ENCODE assay signal across 23 cellular contexts in the genomic region with DNA sequence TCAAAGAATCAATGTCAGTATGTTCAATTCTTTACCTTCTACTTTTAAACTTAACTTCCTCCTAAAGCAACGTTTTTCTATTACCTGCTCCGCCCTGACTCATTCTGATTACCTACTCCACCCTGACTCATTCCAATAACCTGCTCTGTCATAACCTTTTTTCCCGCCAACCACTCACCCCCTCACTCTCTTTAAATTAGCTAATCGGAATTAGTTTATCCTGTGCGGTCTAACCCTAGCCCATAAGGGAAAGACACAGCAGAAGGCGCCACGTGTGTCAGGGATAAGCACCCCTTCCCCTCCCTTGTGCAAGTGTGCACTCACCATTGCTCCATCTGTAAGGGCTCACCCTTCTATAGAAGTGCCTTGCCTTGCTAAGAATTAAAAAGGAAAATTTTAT.
A peak's percentile ranks its signal among the peaks of the same experiment; 100 is the strongest.
DNase-seq lines count a peak whose midpoint lies in the region; ATAC-seq, FAIRE-seq and TF ChIP-seq lines count a peak whose summit lies in the region.
"Had no signal": no experiment of that assay in that cellular context is flagged by ENCODE, and none has a peak within 500 bp of the region (broad histone marks: within the 10 kb centered on the region; RNA-seq: fewer than 3 reads in every experiment).

No MANE protein-coding gene starts in this region.

- no peak; the same call in 1 of the 2 replicates for TF ChIP-seq EP300 in K562 (IDR thresholded peaks at IDR 0.05; ENCODE audit: low read length)

- no peak overlapping the region for H3K27ac Mint-ChIP-seq in activated CD4-positive, alpha-beta T cell treated with anti-CD3 and anti-CD28 coated beads, Interleukin-2, amount 10 ng/mL, durations not matched to agents 7 days and 5 days
- H3K27ac Mint-ChIP-seq: endodermal cell had no signal

- in situ Hi-C loops in K562 (cut with MboI), result no loop called here

- no peaks in the 10 kb centered on the region for H3K9me3 Mint-ChIP-seq in activated CD4-positive, alpha-beta T cell treated with anti-CD3 and anti-CD28 coated beads, Interleukin-2, amount 10 ng/mL, durations not matched to agents 7 days and 5 days
- H3K9me3 Mint-ChIP-seq: endodermal cell, neural crest cell had no signal

- no peaks in the 10 kb centered on the region for H3K36me3 Mint-ChIP-seq in activated CD4-positive, alpha-beta T cell treated with anti-CD3 and anti-CD28 coated beads, Interleukin-2, amount 10 ng/mL, durations not matched to agents 7 days and 5 days (ENCODE audit: low read depth)

- peaks cover 2% of the 10 kb centered on the region for H3K27me3 Mint-ChIP-seq in activated CD4-positive, alpha-beta T cell treated with anti-CD3 and anti-CD28 coated beads, Interleukin-2, amount 10 ng/mL, durations not matched to agents 7 days and 5 days

- no peak overlapping the region for H3K4me2 ChIP-seq in K562 (ENCODE audit: insufficient read depth, low read length)
- H3K4me2 ChIP-seq: smooth muscle cell had no signal

- intact Hi-C loops in K562 (cut with micrococcal nuclease), result no loop called here
- intact Hi-C loops in posterior cingulate gyrus (cut with DNase I), result no loop called here

- no peak for TF ChIP-seq POLR2A in K562 (conservative IDR thresholded peaks at IDR 0.05)

- H3K36me3 ChIP-seq in K562 (ENCODE audit: control insufficient read depth, insufficient read depth, low read length), result no peaks in the 10 kb centered on the region
- H3K36me3 ChIP-seq: left lung had no signal

- POLR2A ChIA-PET in activated CD4-positive, alpha-beta T cell treated with anti-CD3 and anti-CD28 coated beads, Interleukin-2, amount 10 ng/mL, durations not matched to agents 7 days and 5 days (lab: Charles Lee), result no interaction called here
- POLR2A ChIA-PET in K562 (lab: Yijun Ruan, JAX), result no interaction called here

- 22% methylated on average over 7 of the region's 7 CpGs for WGBS in K562 (ENCODE audit: insufficient coverage, low coverage, missing lambda C conversion rate)

- no peaks in the 10 kb centered on the region for H4K20me1 ChIP-seq in K562 (replicated peaks; ENCODE audit: control insufficient read depth, insufficient read depth, low read length)

- peak overlapping the region in 1 of 2 experiments; percentile 39; a peak in 1 of 4 replicates for H3K9ac ChIP-seq in K562 (ENCODE audit: insufficient read depth in 1 of 2, low read depth in 2 of 2, low read length in 2 of 2)
- H3K9ac ChIP-seq: GM23248 had no signal

- H3K27ac ChIP-seq in K562 (ENCODE audit: extremely low read depth, low read depth, low read length), result peak overlapping the region; percentile 37
- H3K27ac ChIP-seq: C4-2B, GM23248, left lung, psoas muscle, RWPE1 had no signal

- H3K4me3 Mint-ChIP-seq in activated CD4-positive, alpha-beta T cell treated with anti-CD3 and anti-CD28 coated beads, Interleukin-2, amount 10 ng/mL, durations not matched to agents 7 days and 5 days, result no peak overlapping the region
- H3K4me3 Mint-ChIP-seq: endodermal cell, neural crest cell had no signal

- no peak for FAIRE-seq in K562 (lab: Jason Lieb, UNC)
- FAIRE-seq: astrocyte had no signal

- no peaks in the 10 kb centered on the region for H3K79me2 ChIP-seq in K562 (ENCODE audit: control insufficient read depth, insufficient read depth, low read length)

- no peaks in the 10 kb centered on the region for H3K9me3 ChIP-seq in K562 (replicated peaks; ENCODE audit: control insufficient read depth, insufficient read depth, low read depth, low read length)
- H3K9me3 ChIP-seq: left lung, psoas muscle had no signal

- ATAC-seq in HG02885 (IDR thresholded peaks at IDR 0.05; ENCODE audit: poor library complexity, unreplicated experiment), result peak; percentile 51
- peak; percentile 9; the same call in 2 of the 3 replicates for ATAC-seq in K562
- ATAC-seq in HG02938 (IDR thresholded peaks at IDR 0.05; ENCODE audit: unreplicated experiment), result no peak
- ATAC-seq: left lung, psoas muscle had no signal

- H3K4me1 Mint-ChIP-seq in activated CD4-positive, alpha-beta T cell treated with anti-CD3 and anti-CD28 coated beads, Interleukin-2, amount 10 ng/mL, durations not matched to agents 7 days and 5 days, result no peaks in the 10 kb centered on the region
- H3K4me1 Mint-ChIP-seq: endodermal cell, neural crest cell had no signal

- peaks cover 6 to 29% of the 10 kb centered on the region in 2 experiments; a peak in 3 of 5 replicates for H3K4me1 ChIP-seq in K562 (replicated peaks in 1 of 2; ENCODE audit: control insufficient read depth in 2 of 2, insufficient read depth in 2 of 2, low read length in 2 of 2)
- H3K4me1 ChIP-seq: left lung, psoas muscle had no signal

- H3K4me3 ChIP-seq in K562, result no peak overlapping the region
- H3K4me3 ChIP-seq: GM23248, left lung, psoas muscle, smooth muscle cell had no signal

- no peaks in the 10 kb centered on the region for H3K9me1 ChIP-seq in K562 (ENCODE audit: control insufficient read depth, insufficient read depth, low read length)

- BruUV-seq in K562 (replicated peaks; lab: Mats Ljungman, UMichigan), result no TSS peak

- peak; percentile 21 to 34 for DNase-seq in activated CD4-positive, alpha-beta T cell treated with anti-CD3 and anti-CD28 coated beads, Interleukin-2, amount 50 U/mL, for 48 hours
- no peak for DNase-seq in activated CD4-positive, alpha-beta T cell treated with anti-CD3 and anti-CD28 coated beads, Interleukin-2, amount 10 ng/mL, durations not matched to agents 7 days and 5 days
- DNase-seq in K562 (ENCODE audit: extremely low read depth in 1 of 4, low spot score in 3 of 4) (peak in 1 of 4 experiments; percentile 56), posterior cingulate gyrus (no peak), NCI-H2107 (lab: John Stamatoyannopoulos, UW) (no peak)
- peak; percentile 1 for DNase-seq in stimulated activated CD4-positive, alpha-beta T cell treated with anti-CD3 and anti-CD28 coated beads, Interleukin-2, amount 100 ng/mL, for 4 hours (ENCODE audit: low read depth)
- DNase-seq: activated gamma-delta T cell treated with Interleukin-2 at 50 U/mL for 16 hours, endodermal cell, GM23248, left lung, midbrain, NCI-H1105, NCI-H2081, NCI-H510A, psoas muscle, T-helper 9 cell had no signal

- CTCF ChIA-PET in activated CD4-positive, alpha-beta T cell treated with anti-CD3 and anti-CD28 coated beads, Interleukin-2, amount 10 ng/mL, durations not matched to agents 7 days and 5 days (lab: Charles Lee), result no interaction called here
- CTCF ChIA-PET in K562 (lab: Yijun Ruan, JAX; ENCODE audit: low intra/inter-chr PET ratio), result no interaction called here

- no peak for TF ChIP-seq RAD21 in K562 (CRISPR knock-in tag; conservative IDR thresholded peaks at IDR 0.05 in 1 of 2, IDR thresholded peaks at IDR 0.05 in 1 of 2)

- no peak for TF ChIP-seq CTCF in K562 (IDR thresholded peaks at IDR 0.05 in 2 of 3, conservative IDR thresholded peaks at IDR 0.05 in 1 of 3; ENCODE audit: insufficient read depth in 2 of 3, low read depth in 1 of 3, low read length in 3 of 3)

- H2AFZ ChIP-seq in K562 (ENCODE audit: low read depth, low read length), result peak overlapping the region; percentile 88
- H2AFZ ChIP-seq: GM23248 had no signal

- no peaks in the 10 kb centered on the region for H3K27me3 ChIP-seq in K562 (ENCODE audit: control insufficient read depth in 2 of 2, insufficient read depth in 2 of 2, low read length in 2 of 2)
- H3K27me3 ChIP-seq: left lung had no signal

TF ChIP-seq in K562, 482 proteins besides CTCF, POLR2A, EP300 and RAD21 (continues in another document):
- 0 out of 2 replicates have a peak, but pooled peaks have one; percentile 35 for TF ChIP-seq CBFA2T3 (IDR thresholded peaks at IDR 0.05)
- TF ChIP-seq, protein P1, sequence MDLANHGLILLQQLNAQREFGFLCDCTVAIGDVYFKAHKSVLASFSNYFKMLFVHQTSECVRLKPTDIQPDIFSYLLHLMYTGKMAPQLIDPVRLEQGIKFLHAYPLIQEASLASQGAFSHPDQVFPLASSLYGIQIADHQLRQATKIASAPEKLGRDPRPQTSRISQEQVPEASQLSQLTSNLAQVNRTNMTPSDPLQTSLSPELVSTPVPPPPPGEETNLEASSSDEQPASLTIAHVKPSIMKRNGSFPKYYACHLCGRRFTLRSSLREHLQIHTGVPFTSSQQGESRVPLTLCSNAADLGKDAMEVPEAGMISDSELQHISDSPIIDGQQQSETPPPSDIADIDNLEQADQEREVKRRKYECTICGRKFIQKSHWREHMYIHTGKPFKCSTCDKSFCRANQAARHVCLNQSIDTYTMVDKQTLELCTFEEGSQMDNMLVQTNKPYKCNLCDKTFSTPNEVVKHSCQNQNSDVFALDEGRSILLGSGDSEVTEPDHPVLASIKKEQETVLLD (IDR thresholded peaks at IDR 0.05), result no peak
- no peak for TF ChIP-seq PHF21A (IDR thresholded peaks at IDR 0.05; ENCODE audit: borderline replicate concordance, low read depth)
- TF ChIP-seq, protein P2, sequence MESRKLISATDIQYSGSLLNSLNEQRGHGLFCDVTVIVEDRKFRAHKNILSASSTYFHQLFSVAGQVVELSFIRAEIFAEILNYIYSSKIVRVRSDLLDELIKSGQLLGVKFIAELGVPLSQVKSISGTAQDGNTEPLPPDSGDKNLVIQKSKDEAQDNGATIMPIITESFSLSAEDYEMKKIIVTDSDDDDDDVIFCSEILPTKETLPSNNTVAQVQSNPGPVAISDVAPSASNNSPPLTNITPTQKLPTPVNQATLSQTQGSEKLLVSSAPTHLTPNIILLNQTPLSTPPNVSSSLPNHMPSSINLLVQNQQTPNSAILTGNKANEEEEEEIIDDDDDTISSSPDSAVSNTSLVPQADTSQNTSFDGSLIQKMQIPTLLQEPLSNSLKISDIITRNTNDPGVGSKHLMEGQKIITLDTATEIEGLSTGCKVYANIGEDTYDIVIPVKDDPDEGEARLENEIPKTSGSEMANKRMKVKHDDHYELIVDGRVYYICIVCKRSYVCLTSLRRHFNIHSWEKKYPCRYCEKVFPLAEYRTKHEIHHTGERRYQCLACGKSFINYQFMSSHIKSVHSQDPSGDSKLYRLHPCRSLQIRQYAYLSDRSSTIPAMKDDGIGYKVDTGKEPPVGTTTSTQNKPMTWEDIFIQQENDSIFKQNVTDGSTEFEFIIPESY (CRISPR knock-in tag; IDR thresholded peaks at IDR 0.05), result peak; percentile 34; the same call in 1 of the 2 replicates
- TF ChIP-seq JUND (IDR thresholded peaks at IDR 0.05; ENCODE audit: borderline replicate concordance, low read depth, low read length), result peak; percentile 40; the same call in 1 of the 2 replicates
- no peak for TF ChIP-seq JUND (tag; IDR thresholded peaks at IDR 0.05; ENCODE audit: borderline replicate concordance, low read depth, low read length)
- no peak for TF ChIP-seq PRMT5 (CRISPR knock-in tag; IDR thresholded peaks at IDR 0.05)
- no peak for TF ChIP-seq ZNF174 (CRISPR knock-in tag; IDR thresholded peaks at IDR 0.05)
- TF ChIP-seq, protein P3, sequence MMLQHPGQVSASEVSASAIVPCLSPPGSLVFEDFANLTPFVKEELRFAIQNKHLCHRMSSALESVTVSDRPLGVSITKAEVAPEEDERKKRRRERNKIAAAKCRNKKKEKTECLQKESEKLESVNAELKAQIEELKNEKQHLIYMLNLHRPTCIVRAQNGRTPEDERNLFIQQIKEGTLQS (IDR thresholded peaks at IDR 0.05), result peak; percentile 80
- TF ChIP-seq, protein P3 (CRISPR knock-in tag; conservative IDR thresholded peaks at IDR 0.05), result no peak
- TF ChIP-seq SP1 (CRISPR knock-in tag; IDR thresholded peaks at IDR 0.05), result no peak

Comparison
In these comparisons a context has a peak if more than half of its experiments do, and no peak if none do; other contexts are left out.
1. DNase-seq: peak in activated CD4-positive, alpha-beta T cell treated with anti-CD3 and anti-CD28 coated beads, Interleukin-2, amount 50 U/mL, for 48 hours (2 of 2) and stimulated activated CD4-positive, alpha-beta T cell treated with anti-CD3 and anti-CD28 coated beads, Interleukin-2, amount 100 ng/mL, for 4 hours (single experiment); none in activated CD4-positive, alpha-beta T cell treated with anti-CD3 and anti-CD28 coated beads, Interleukin-2, amount 10 ng/mL, durations not matched to agents 7 days and 5 days (single experiment), posterior cingulate gyrus (0 of 10) and NCI-H2107 (single experiment).